ENCODE assay signal across 22 cellular contexts in genomic region chr7:149884541-149884940, GRCh38. TPM values are rescaled to one million over a fixed set of nuclear protein-coding genes. Genes with fewer than 3 reads are reported as not detected.
DNase-seq lines count a peak whose midpoint lies in the region; ATAC-seq and TF ChIP-seq lines count a peak whose summit lies in the region.
"Had no signal": no experiment of that assay in that cellular context is flagged by ENCODE, and none has a peak within 500 bp of the region (broad histone marks: within the 10 kb centered on the region; RNA-seq: fewer than 3 reads in every experiment).

No MANE protein-coding gene starts in this region.

- peaks cover 48% of the 10 kb centered on the region for H3K4me1 Mint-ChIP-seq in osteocyte (ENCODE audit: unreplicated experiment)
- H3K4me1 Mint-ChIP-seq in CD8-positive, alpha-beta T cell (ENCODE audit: low read depth): peaks cover 19% of the 10 kb centered on the region

- no peaks in the 10 kb centered on the region for H3K36me3 Mint-ChIP-seq in osteocyte (ENCODE audit: unreplicated experiment)
- H3K36me3 Mint-ChIP-seq in CD8-positive, alpha-beta T cell: peaks cover 66% of the 10 kb centered on the region

- no peak overlapping the region for H3K4me3 Mint-ChIP-seq in osteocyte (ENCODE audit: unreplicated experiment)
- H3K4me3 Mint-ChIP-seq in CD8-positive, alpha-beta T cell: no peak overlapping the region
- H3K4me3 Mint-ChIP-seq: activated naive CD4-positive, alpha-beta T cell treated with anti-CD3 and anti-CD28 coated beads for 36 hours; activated T-cell treated with anti-CD3 and anti-CD28 coated beads, Interleukin-2, amount 50 U/mL, for 4 hours; dendritic cell treated with granulocyte-macrophage colony-stimulating factor and Interleukin-4, amounts not matched to agents 40 ng/mL and 50 ng/mL, for 4 days; IgD-negative memory B cell; stimulated activated naive CD8-positive, alpha-beta T cell treated with anti-CD3 and anti-CD28 coated beads, Interleukin-15, Interleukin-2, amounts not matched to agents 100 ng/mL and 50 ng/mL, for 24 hours had no signal

- DNase-seq in astrocyte of the hippocampus (ENCODE audit: low read depth, low spot score): peak; percentile 20
- DNase-seq in fibroblast of peridontal ligament (ENCODE audit: extremely low read depth): peak; percentile 77
- peak; percentile 51 for DNase-seq in myocyte (ENCODE audit: low read depth)
- DNase-seq in osteocyte (ENCODE audit: extremely low spot score, unreplicated experiment): no peak
- DNase-seq in midbrain (lab: John Stamatoyannopoulos, UW): no peak
- no peak for DNase-seq in CD8-positive, alpha-beta T cell
- DNase-seq: activated CD4-positive, alpha-beta T cell treated with anti-CD3 and anti-CD28 coated beads, Interleukin-2, amount 50 U/mL, for 1 hour; activated naive CD4-positive, alpha-beta T cell treated with anti-CD3 and anti-CD28 coated beads for 36 hours; activated T-cell treated with anti-CD3 and anti-CD28 coated beads, Interleukin-2, amount 50 U/mL, for 4 hours; amniotic stem cell; NCI-H1105; NCI-H1930; NCI-H524; PC-3; SHP77 treated with DMSO at 0.1 percent for 48 hours; tibial artery had no signal

- no peak for TF ChIP-seq CTCF in osteocyte (IDR thresholded peaks at IDR 0.05)
- TF ChIP-seq CTCF in CD8-positive, alpha-beta T cell (IDR thresholded peaks at IDR 0.05): no peak

- H3K4me1 ChIP-seq in BLaER1: peaks cover 51% of the 10 kb centered on the region
- H3K4me1 ChIP-seq in CD8-positive, alpha-beta T cell (ENCODE audit: insufficient read depth, low read length): peaks cover 8% of the 10 kb centered on the region
- H3K4me1 ChIP-seq: A549 had no signal

- POLR2A ChIA-PET in CD8-positive, alpha-beta T cell (lab: Charles Lee): interaction anchor here (1.4 to 2.0 kb wide), 2 partner anchors 17 to 46 kb away, joined by 4 to 6 read pairs; partner anchors contain the start of gene ZNF862

- no peak overlapping the region for H3K27ac Mint-ChIP-seq in osteocyte (ENCODE audit: unreplicated experiment)
- no peak overlapping the region for H3K27ac Mint-ChIP-seq in CD8-positive, alpha-beta T cell
- H3K27ac Mint-ChIP-seq: activated naive CD4-positive, alpha-beta T cell treated with anti-CD3 and anti-CD28 coated beads for 36 hours; dendritic cell treated with granulocyte-macrophage colony-stimulating factor and Interleukin-4, amounts not matched to agents 40 ng/mL and 50 ng/mL, for 4 days; IgD-negative memory B cell; stimulated activated naive CD8-positive, alpha-beta T cell treated with anti-CD3 and anti-CD28 coated beads, Interleukin-15, Interleukin-2, amounts not matched to agents 100 ng/mL and 50 ng/mL, for 24 hours had no signal

- no peaks in the 10 kb centered on the region for H4K20me1 ChIP-seq in BLaER1

- H3K4me2 ChIP-seq in BLaER1: peak overlapping the region; percentile 84
- H3K4me2 ChIP-seq: A549 had no signal

- H3K9me3 Mint-ChIP-seq in osteocyte (ENCODE audit: unreplicated experiment): no peaks in the 10 kb centered on the region
- no peaks in the 10 kb centered on the region for H3K9me3 Mint-ChIP-seq in CD8-positive, alpha-beta T cell
- H3K9me3 Mint-ChIP-seq: activated naive CD4-positive, alpha-beta T cell treated with anti-CD3 and anti-CD28 coated beads for 36 hours; activated T-cell treated with anti-CD3 and anti-CD28 coated beads, Interleukin-2, amount 50 U/mL, for 4 hours; dendritic cell treated with granulocyte-macrophage colony-stimulating factor and Interleukin-4, amounts not matched to agents 40 ng/mL and 50 ng/mL, for 4 days; IgD-negative memory B cell; stimulated activated naive CD8-positive, alpha-beta T cell treated with anti-CD3 and anti-CD28 coated beads, Interleukin-15, Interleukin-2, amounts not matched to agents 100 ng/mL and 50 ng/mL, for 24 hours had no signal

- H3K27ac ChIP-seq in BLaER1: no peak overlapping the region
- H3K27ac ChIP-seq in CD8-positive, alpha-beta T cell (ENCODE audit: low read depth, low read length): no peak overlapping the region
- H3K27ac ChIP-seq: A549 had no signal

- H3K4me3 ChIP-seq in BLaER1: no peak overlapping the region
- no peak overlapping the region for H3K4me3 ChIP-seq in CD8-positive, alpha-beta T cell (ENCODE audit: low read depth, low read length)
- H3K4me3 ChIP-seq: A549 had no signal

- no peaks in the 10 kb centered on the region for H3K27me3 Mint-ChIP-seq in osteocyte (ENCODE audit: unreplicated experiment)
- no peaks in the 10 kb centered on the region for H3K27me3 Mint-ChIP-seq in CD8-positive, alpha-beta T cell (ENCODE audit: low read depth)
- H3K27me3 Mint-ChIP-seq: stimulated activated naive CD8-positive, alpha-beta T cell treated with anti-CD3 and anti-CD28 coated beads, Interleukin-15, Interleukin-2, amounts not matched to agents 100 ng/mL and 50 ng/mL, for 24 hours had no signal

- no peak overlapping the region for H3K9ac ChIP-seq in BLaER1

- no peaks in the 10 kb centered on the region for H3K9me3 ChIP-seq in BLaER1
- no peaks in the 10 kb centered on the region for H3K9me3 ChIP-seq in CD8-positive, alpha-beta T cell (ENCODE audit: low read length)
- H3K9me3 ChIP-seq: A549, tibial artery had no signal

- intact Hi-C loops in CD8-positive, alpha-beta T cell (cut with DNase I, micrococcal nuclease): loop anchor here (10.0 kb wide), 1 partner anchor 160 kb away; no protein-coding TSS in a partner anchor

- no peak for ATAC-seq in GM21786 (IDR thresholded peaks at IDR 0.05; ENCODE audit: unreplicated experiment)
- ATAC-seq in CD8-positive, alpha-beta T cell: no peak
- ATAC-seq: activated T-cell treated with anti-CD3 and anti-CD28 coated beads, Interleukin-2, amount 50 U/mL, for 4 hours had no signal

- H3K36me3 ChIP-seq in BLaER1: peaks cover 9% of the 10 kb centered on the region; the same call in 1 of the 2 replicates
- H3K36me3 ChIP-seq in CD8-positive, alpha-beta T cell (ENCODE audit: insufficient read depth, low read length): no peaks in the 10 kb centered on the region

- H3K27me3 ChIP-seq in BLaER1: no peaks in the 10 kb centered on the region
- no peaks in the 10 kb centered on the region for H3K27me3 ChIP-seq in CD8-positive, alpha-beta T cell (ENCODE audit: insufficient read depth, low read length)
- H3K27me3 ChIP-seq: tibial artery had no signal

- CTCF ChIA-PET in CD8-positive, alpha-beta T cell (lab: Charles Lee): interaction anchor here (1.0 to 4.5 kb wide), 5 partner anchors 10 to 78 kb away, joined by 3 to 29 read pairs (median 17); partner anchors contain the start of genes ATP6V0E2 and ZNF862

RNA-seq across cellular contexts. Expression of gene ATP6V0E2, which starts 10.8 kb away (rescaled TPM):
- 22.3 and 26.6 TPM in 2 replicates for total RNA-seq in myocyte
- 51.5 TPM for polyA plus RNA-seq in myocyte (2012)
- total RNA-seq in osteocyte: 27.1 and 30.8 TPM in 2 replicates
- total RNA-seq in CD8-positive, alpha-beta T cell: 10 to 100 TPM; 32.9 to 33.5 TPM

RNA-seq across cellular contexts. Expression of gene ZNF862, which starts 46.4 kb away (rescaled TPM):
- total RNA-seq in myocyte (14.2 and 16.3 TPM in 2 replicates), osteocyte (25.3 and 28.6 TPM in 2 replicates)
- polyA plus RNA-seq in myocyte (2012): 13.5 TPM
- 10 to 100 TPM; 18.8 TPM for total RNA-seq in CD8-positive, alpha-beta T cell

Comparison
In these comparisons a context has a peak if more than half of its experiments do, and no peak if none do; other contexts are left out.
1. DNase-seq: peak in astrocyte of the hippocampus (single experiment), fibroblast of peridontal ligament (single experiment) and myocyte (single experiment); none in osteocyte (single experiment), midbrain (single experiment) and CD8-positive, alpha-beta T cell (0 of 7).